Comparison of ENCODE assay signal across 7 cellular contexts in genomic region chr11:120235024-120235628, GRCh38. TPM values are rescaled to one million over a fixed set of nuclear protein-coding genes. Genes with fewer than 3 reads are reported as not detected.
DNase-seq lines count a peak whose midpoint lies in the region; TF ChIP-seq lines count a peak whose summit lies in the region.

No MANE protein-coding gene starts in this region.

- no peaks in the 10 kb centered on the region for H3K79me2 ChIP-seq in MM.1S (ENCODE audit: low read length)

- H3K4me1 Mint-ChIP-seq in T-helper 2 cell treated with Interferon-gamma antibody and Interleukin-4, amounts not matched to agents 5 μg/mL and 100 μg/mL, for 36 hours (ENCODE audit: low read depth): no peaks in the 10 kb centered on the region
- peaks cover 18% of the 10 kb centered on the region for H3K4me1 Mint-ChIP-seq in brain

- H3K4me3 Mint-ChIP-seq in T-helper 2 cell treated with Interferon-gamma antibody and Interleukin-4, amounts not matched to agents 5 μg/mL and 100 μg/mL, for 36 hours: no peak overlapping the region
- H3K4me3 Mint-ChIP-seq in brain: no peak overlapping the region

- no peaks in the 10 kb centered on the region for H4K20me1 ChIP-seq in MM.1S (ENCODE audit: insufficient read depth, low read length)

- no peak overlapping the region for H3K4me2 ChIP-seq in MM.1S (ENCODE audit: low read depth, low read length)

- intact Hi-C loops in posterior vena cava (cut with DNase I): loop anchor here in 1 of 2 donors (5.0 kb wide), 1 partner anchor 62 kb away; no protein-coding TSS in a partner anchor

- no peaks in the 10 kb centered on the region for H3K9me3 Mint-ChIP-seq in T-helper 2 cell treated with Interferon-gamma antibody and Interleukin-4, amounts not matched to agents 5 μg/mL and 100 μg/mL, for 36 hours
- peaks cover 0 to 2% (median 0%) of the 10 kb centered on the region in 5 experiments for H3K9me3 Mint-ChIP-seq in brain

- H3K4me1 ChIP-seq in MM.1S (ENCODE audit: low read length): no peaks in the 10 kb centered on the region

- no peak overlapping the region for H3K27ac ChIP-seq in MM.1S (ENCODE audit: low read length)

- H3K9me3 ChIP-seq in MM.1S (replicated peaks; ENCODE audit: insufficient read depth, low read length): no peaks in the 10 kb centered on the region

- H3K27me3 ChIP-seq in MM.1S (replicated peaks; ENCODE audit: insufficient read depth, low read length): no peaks in the 10 kb centered on the region

- H3K9ac ChIP-seq in MM.1S (ENCODE audit: low read length): no peak overlapping the region

- H3K36me3 ChIP-seq in MM.1S (replicated peaks; ENCODE audit: insufficient read depth, low read length): no peaks in the 10 kb centered on the region

- no peak overlapping the region for H3K4me3 ChIP-seq in MM.1S (ENCODE audit: low read length)

- H2AFZ ChIP-seq in MM.1S (ENCODE audit: low read length): no peak overlapping the region

- H3K27me3 Mint-ChIP-seq in T-helper 2 cell treated with Interferon-gamma antibody and Interleukin-4, amounts not matched to agents 5 μg/mL and 100 μg/mL, for 36 hours (ENCODE audit: low read depth): peaks cover 36% of the 10 kb centered on the region
- peaks cover 38% of the 10 kb centered on the region for H3K27me3 Mint-ChIP-seq in brain

- DNase-seq in MM.1S (peak; percentile 67), left kidney (ENCODE audit: low read depth, low spot score) (peak; percentile 89), posterior vena cava (ENCODE audit: low spot score) (no peak)
- peak; percentile 50 for DNase-seq in T-helper 2 cell treated with Interferon-gamma antibody and Interleukin-4, amounts not matched to agents 5 μg/mL and 100 μg/mL, for 36 hours (ENCODE audit: low spot score)
- peak; percentile 42 for DNase-seq in stimulated activated CD8-positive, alpha-beta memory T cell treated with anti-CD3 and anti-CD28 coated beads, Interleukin-15, amount 100 ng/mL, for 24 hours (ENCODE audit: low read depth)

- H3K27ac Mint-ChIP-seq in T-helper 2 cell treated with Interferon-gamma antibody and Interleukin-4, amounts not matched to agents 5 μg/mL and 100 μg/mL, for 36 hours: no peak overlapping the region
- no peak overlapping the region for H3K27ac Mint-ChIP-seq in brain

- H3K36me3 Mint-ChIP-seq in T-helper 2 cell treated with Interferon-gamma antibody and Interleukin-4, amounts not matched to agents 5 μg/mL and 100 μg/mL, for 36 hours (ENCODE audit: low read depth): no peaks in the 10 kb centered on the region
- no peaks in the 10 kb centered on the region for H3K36me3 Mint-ChIP-seq in brain

- no peaks in the 10 kb centered on the region for H3K9me2 ChIP-seq in MM.1S (replicated peaks; ENCODE audit: insufficient read depth, low read length)

- TF ChIP-seq CTCF in GM12872 (IDR thresholded peaks at IDR 0.05; ENCODE audit: insufficient read depth, low read depth, low read length) (peak; percentile 92), MM.1S (IDR thresholded peaks at IDR 0.05; ENCODE audit: low read length) (peak; percentile 95), brain (conservative IDR thresholded peaks at IDR 0.05) (peak; percentile 91 to 97)

- no peaks in the 10 kb centered on the region for H3F3A ChIP-seq in MM.1S (ENCODE audit: insufficient read depth, low read length)

RNA-seq across cellular contexts. Expression of gene POU2F3, which starts 4.8 kb away (rescaled TPM):
- polyA plus RNA-seq in brain (ENCODE audit: insufficient read depth, low read depth, low replicate concordance): 0.58 TPM
- under 1 TPM; 0.19 to 0.33 TPM for total RNA-seq in posterior vena cava

RNA-seq across cellular contexts. Expression of gene OAF, which starts 24.3 kb away (rescaled TPM):
- polyA plus RNA-seq in brain (ENCODE audit: insufficient read depth, low read depth, low replicate concordance): 13.7 TPM
- 10 to 100 TPM; 44.1 to 82.6 TPM for total RNA-seq in posterior vena cava
